In genomic region chr12:46493352-46494209, GRCh38 we compare ENCODE assay signal across 12 cellular contexts.
DNase-seq lines count a peak whose midpoint lies in the region; ATAC-seq and TF ChIP-seq lines count a peak whose summit lies in the region.
"Had no signal": no experiment of that assay in that cellular context is flagged by ENCODE, and none has a peak within 500 bp of the region (broad histone marks: within the 10 kb centered on the region; RNA-seq: fewer than 3 reads in every experiment).

No MANE protein-coding gene starts in this region.

- no peak overlapping the region for H3K4me2 ChIP-seq in trophoblast cell (ENCODE audit: low read length)

- ATAC-seq in GM19455 (IDR thresholded peaks at IDR 0.05; ENCODE audit: unreplicated experiment), result no peak

- H3K4me1 Mint-ChIP-seq in Calu3 (ENCODE audit: low read depth, unreplicated experiment), result peaks cover 30% of the 10 kb centered on the region
- H3K4me1 Mint-ChIP-seq in endodermal cell, result peaks cover 24% of the 10 kb centered on the region
- H3K4me1 Mint-ChIP-seq: CD4-positive, CD25-positive, alpha-beta regulatory T cell had no signal

- H3K27ac ChIP-seq in endodermal cell (ENCODE audit: low read depth, low read length), result no peak overlapping the region
- H3K27ac ChIP-seq in trophoblast cell (ENCODE audit: low read depth, low read length), result peak overlapping the region; percentile 20

- H3K23ac ChIP-seq in trophoblast cell (ENCODE audit: low read length), result no peak overlapping the region

- TSS peak; percentile 58 for BruUV-seq in Calu3 (replicated peaks; lab: Mats Ljungman, UMichigan)

- H4K91ac ChIP-seq in trophoblast cell (ENCODE audit: low read depth, low read length), result no peak overlapping the region

- 86 to 93% methylated on average over 2 to 5 of the region's 6 CpGs for WGBS in endodermal cell (ENCODE audit: insufficient coverage in 1 of 2, insufficient read length in 1 of 2), 2 experiments
- no CpG with 5 or more reads among the region's 6 CpGs for WGBS in trophoblast cell (ENCODE audit: extremely low coverage, insufficient coverage, insufficient read length)

- DNase-seq in Calu3 (no peak), NCI-H748 (lab: John Stamatoyannopoulos, UW; ENCODE audit: unreplicated experiment) (peak; percentile 70), endodermal cell (no peak), trophoblast cell (no peak), H4 (ENCODE audit: low spot score) (no peak), NCI-H1930 (lab: John Stamatoyannopoulos, UW) (no peak), 8988T (no peak)
- DNase-seq: activated CD4-positive, alpha-beta T cell treated with anti-CD3 and anti-CD28 coated beads for 4 hours; CD4-positive, CD25-positive, alpha-beta regulatory T cell; NCI-H2081 treated with DMSO at 0.1 percent for 48 hours; posterior cingulate gyrus had no signal

- H3K27ac Mint-ChIP-seq in Calu3 (ENCODE audit: unreplicated experiment) (peak overlapping the region; percentile 89), endodermal cell (peak overlapping the region; percentile 91)
- H3K27ac Mint-ChIP-seq: CD4-positive, CD25-positive, alpha-beta regulatory T cell had no signal

- H3K4me3 Mint-ChIP-seq in Calu3 (ENCODE audit: low read depth, unreplicated experiment), result peak overlapping the region; percentile 15
- no peak overlapping the region for H3K4me3 Mint-ChIP-seq in endodermal cell
- H3K4me3 Mint-ChIP-seq: CD4-positive, CD25-positive, alpha-beta regulatory T cell had no signal

- H2AK5ac ChIP-seq in trophoblast cell (ENCODE audit: low read length), result no peak overlapping the region

- no peak overlapping the region for H4K8ac ChIP-seq in trophoblast cell (ENCODE audit: low read depth, low read length)

- H3K9me3 Mint-ChIP-seq in Calu3 (ENCODE audit: low read depth, unreplicated experiment) (no peaks in the 10 kb centered on the region), endodermal cell (no peaks in the 10 kb centered on the region)

- peak overlapping the region; percentile 56 for H3K14ac ChIP-seq in trophoblast cell (ENCODE audit: low read length)

- H4K12ac ChIP-seq in trophoblast cell (ENCODE audit: low read depth, low read length), result no peak overlapping the region

- no peak overlapping the region for H3K18ac ChIP-seq in trophoblast cell (ENCODE audit: low read length)

- H3K9ac ChIP-seq in endodermal cell (ENCODE audit: extremely low read depth, low read length, poor library complexity, severe bottlenecking), result no peak overlapping the region
- no peak overlapping the region for H3K9ac ChIP-seq in trophoblast cell (ENCODE audit: low read length)

- no peaks in the 10 kb centered on the region for H3K27me3 ChIP-seq in endodermal cell (ENCODE audit: control insufficient read depth, insufficient read depth, low read length, poor library complexity, severe bottlenecking)
- no peaks in the 10 kb centered on the region for H3K27me3 ChIP-seq in trophoblast cell (ENCODE audit: insufficient read depth, low read length)

- peak overlapping the region; percentile 49 for H2BK5ac ChIP-seq in trophoblast cell (ENCODE audit: low read depth, low read length, poor library complexity)

- H3K36me3 ChIP-seq in endodermal cell (ENCODE audit: control insufficient read depth, insufficient read depth, low read length) (no peaks in the 10 kb centered on the region), trophoblast cell (ENCODE audit: control insufficient read depth in 1 of 2, insufficient read depth in 2 of 2, low read length in 2 of 2) (no peaks in the 10 kb centered on the region)

- peaks cover 10% of the 10 kb centered on the region for H3K4me1 ChIP-seq in endodermal cell (ENCODE audit: control insufficient read depth, insufficient read depth, low read length)
- peaks cover 0 to 4% of the 10 kb centered on the region in 2 experiments for H3K4me1 ChIP-seq in trophoblast cell (ENCODE audit: control insufficient read depth in 1 of 2, insufficient read depth in 2 of 2, low read length in 2 of 2)

- CTCF ChIA-PET in Calu3 (lab: Charles Lee), result no interaction called here

- H3K4ac ChIP-seq in trophoblast cell (ENCODE audit: low read depth, low read length), result no peak overlapping the region

- H3K9me3 ChIP-seq in endodermal cell (ENCODE audit: control insufficient read depth, low read length), result no peaks in the 10 kb centered on the region
- H3K9me3 ChIP-seq in trophoblast cell (ENCODE audit: insufficient read depth, low read depth, low read length), result no peaks in the 10 kb centered on the region

- peaks cover 6% of the 10 kb centered on the region for H3K36me3 Mint-ChIP-seq in Calu3 (ENCODE audit: insufficient read depth, unreplicated experiment)
- no peaks in the 10 kb centered on the region for H3K36me3 Mint-ChIP-seq in endodermal cell (ENCODE audit: low read depth)
- H3K36me3 Mint-ChIP-seq: CD4-positive, CD25-positive, alpha-beta regulatory T cell had no signal

- H3K27me3 Mint-ChIP-seq in Calu3 (ENCODE audit: unreplicated experiment) (no peaks in the 10 kb centered on the region), endodermal cell (ENCODE audit: insufficient read depth) (no peaks in the 10 kb centered on the region)
- H3K27me3 Mint-ChIP-seq: CD4-positive, CD25-positive, alpha-beta regulatory T cell had no signal

- H2AFZ ChIP-seq in trophoblast cell (ENCODE audit: insufficient read depth, low read length, poor library complexity), result no peak overlapping the region

- intact Hi-C loops in Calu3 (cut with micrococcal nuclease; ENCODE audit: unreplicated experiment), result loop anchor here (2.0 to 5.0 kb wide), 2 partner anchors 121 to 167 kb away; partner anchors contain the start of gene SLC38A2

- peaks cover 7% of the 10 kb centered on the region for H3K79me1 ChIP-seq in trophoblast cell (ENCODE audit: low read length)

- H2BK12ac ChIP-seq in trophoblast cell (ENCODE audit: low read length), result no peak overlapping the region

- H3K4me3 ChIP-seq in endodermal cell (ENCODE audit: low read length), result peak overlapping the region; percentile 41
- H3K4me3 ChIP-seq in trophoblast cell (ENCODE audit: low read depth, low read length), result no peak overlapping the region

- H2BK120ac ChIP-seq in trophoblast cell (ENCODE audit: insufficient read depth, low read length, poor library complexity), result peak overlapping the region; percentile 72

- H3K79me2 ChIP-seq in trophoblast cell (ENCODE audit: control insufficient read depth, insufficient read depth, low read length, poor library complexity), result no peaks in the 10 kb centered on the region

- TF ChIP-seq CTCF in Calu3 (IDR thresholded peaks at IDR 0.05; ENCODE audit: unreplicated experiment) (no peak), endodermal cell (conservative IDR thresholded peaks at IDR 0.05) (no peak)
